8 cellular contexts compared by ENCODE assay signal in the genomic region with DNA sequence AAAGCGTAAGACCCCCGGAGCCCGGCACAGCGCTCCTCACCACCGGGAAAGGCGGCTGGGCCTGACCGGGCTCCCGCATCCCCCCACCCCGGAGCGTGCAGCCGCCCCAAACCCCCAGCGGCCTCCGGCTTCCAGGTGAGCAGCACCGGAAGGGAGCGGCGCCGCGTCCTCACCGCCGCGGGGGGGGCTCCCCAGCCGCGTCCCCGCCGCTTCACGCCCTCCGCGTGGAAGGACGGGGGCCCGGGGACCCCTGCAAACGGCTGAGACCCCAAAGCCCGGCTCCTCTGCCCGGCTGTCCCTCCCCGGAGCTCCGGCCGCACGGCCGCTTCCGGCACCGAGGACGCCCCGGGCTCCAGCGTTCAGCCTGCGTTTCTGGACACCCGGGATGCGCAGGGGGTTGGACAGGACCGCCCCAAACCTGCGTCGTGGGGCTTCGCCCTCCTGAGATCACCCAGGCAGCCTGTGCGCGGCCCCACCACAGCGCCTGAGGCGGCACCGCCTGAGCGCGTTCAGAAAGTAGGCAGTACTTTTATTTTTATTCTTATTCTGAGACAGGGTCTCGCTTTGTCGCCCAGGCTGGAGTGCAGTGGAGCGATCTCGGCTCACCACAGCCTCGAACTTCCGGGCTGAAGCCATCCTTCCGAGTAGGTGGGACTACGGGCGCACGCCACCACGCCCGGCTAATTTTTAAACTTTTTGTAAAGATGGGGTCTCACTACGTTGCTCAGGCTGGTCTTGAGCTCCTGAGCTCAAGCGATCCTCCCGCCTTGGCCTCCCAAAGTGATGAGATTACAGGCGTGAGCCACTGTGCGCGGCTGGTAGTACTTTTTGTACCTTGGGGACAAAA. TPM values are rescaled to one million over a fixed set of nuclear protein-coding genes. Genes with fewer than 3 reads are reported as not detected.
DNase-seq lines count a peak whose midpoint lies in the region; ATAC-seq and TF ChIP-seq lines count a peak whose summit lies in the region.

No MANE protein-coding gene starts in this region.

- TF ChIP-seq CTCF in CD14-positive monocyte (IDR thresholded peaks at IDR 0.05) (no peak), OCI-LY7 (conservative IDR thresholded peaks at IDR 0.05; ENCODE audit: low read length) (no peak), heart left ventricle (IDR thresholded peaks at IDR 0.05) (no peak)

- peak overlapping the region; percentile 81 to 92 (median 85) for H3K9ac ChIP-seq in skeletal muscle tissue (ENCODE audit: low read depth in 1 of 3, low read length in 3 of 3)

- intact Hi-C loops in CD14-positive monocyte (cut with micrococcal nuclease) (loop anchor here in 1 of 2 donors (5.0 kb wide), 1 partner anchor 37 kb away; no protein-coding TSS in a partner anchor), OCI-LY7 (cut with micrococcal nuclease; ENCODE audit: unreplicated experiment) (no loop called here), heart left ventricle (cut with DNase I) (no loop called here)

- H3K27me3 ChIP-seq in heart left ventricle (peaks cover 0 to 4% (median 0%) of the 10 kb centered on the region in 9 donors), skeletal muscle tissue (ENCODE audit: control insufficient read depth in 3 of 3, insufficient read depth in 3 of 3, low read length in 3 of 3) (no peaks in the 10 kb centered on the region)

- DNase-seq in CD14-positive monocyte (ENCODE audit: low spot score) (no peak), OCI-LY7 (ENCODE audit: low spot score) (peak; percentile 79), heart left ventricle (peak; percentile 64 to 84 (median 76)), globus pallidus (ENCODE audit: low spot score) (no peak)
- peak; percentile 69 for DNase-seq in activated naive CD8-positive, alpha-beta T cell treated with anti-CD3 and anti-CD28 coated beads for 36 hours

- H3K27ac ChIP-seq in OCI-LY7 (ENCODE audit: low read depth, low read length, poor library complexity, severe bottlenecking) (no peak overlapping the region), heart left ventricle (peak overlapping the region; percentile 58 to 95 (median 85)), skeletal muscle tissue (ENCODE audit: low read depth, low read length) (peak overlapping the region; percentile 86)

- H3K4me1 ChIP-seq in OCI-LY7 (ENCODE audit: insufficient read depth, low read length, poor library complexity, severe bottlenecking) = peaks cover 37% of the 10 kb centered on the region
- H3K4me1 ChIP-seq in heart left ventricle = peaks cover 0 to 35% (median 9%) of the 10 kb centered on the region in 12 donors
- peaks cover 5 to 16% (median 16%) of the 10 kb centered on the region in 3 donors for H3K4me1 ChIP-seq in skeletal muscle tissue (ENCODE audit: control insufficient read depth in 3 of 3, insufficient read depth in 3 of 3, low read length in 3 of 3)

- no peaks in the 10 kb centered on the region for H3K9me2 ChIP-seq in OCI-LY7 (ENCODE audit: insufficient read depth, low read length)

- H3K4me3 Mint-ChIP-seq in CD14-positive monocyte = peak overlapping the region; percentile 86 to 92
- peak overlapping the region; percentile 81 for H3K4me3 Mint-ChIP-seq in activated naive CD8-positive, alpha-beta T cell treated with anti-CD3 and anti-CD28 coated beads for 36 hours

- H3K27me3 Mint-ChIP-seq in CD14-positive monocyte (ENCODE audit: low read depth in 3 of 3) = peaks cover 0 to 8% (median 2%) of the 10 kb centered on the region in 3 donors
- peaks cover 11% of the 10 kb centered on the region for H3K27me3 Mint-ChIP-seq in activated naive CD8-positive, alpha-beta T cell treated with anti-CD3 and anti-CD28 coated beads for 36 hours

- peak in 1 of 2 donors; percentile 48 for TF ChIP-seq POLR2A in heart left ventricle (IDR thresholded peaks at IDR 0.05)

- CTCF ChIA-PET in OCI-LY7 (lab: Charles Lee; ENCODE audit: unreplicated experiment) = no interaction called here

- H3K27ac Mint-ChIP-seq in CD14-positive monocyte = peak overlapping the region in 6 of 7 donors; percentile 72 to 92 (median 85)
- peak overlapping the region; percentile 84 for H3K27ac Mint-ChIP-seq in activated naive CD8-positive, alpha-beta T cell treated with anti-CD3 and anti-CD28 coated beads for 36 hours

- peaks cover 36% of the 10 kb centered on the region for H3K4me1 Mint-ChIP-seq in CD14-positive monocyte
- peaks cover 45% of the 10 kb centered on the region for H3K4me1 Mint-ChIP-seq in activated naive CD8-positive, alpha-beta T cell treated with anti-CD3 and anti-CD28 coated beads for 36 hours

- POLR2A ChIA-PET in OCI-LY7 (lab: Charles Lee) = interaction anchor here (0.9 kb wide), 1 partner anchor 10 kb away, joined by 10 read pairs; no protein-coding TSS in a partner anchor

- H2AFZ ChIP-seq in OCI-LY7 (ENCODE audit: low read length) = peak overlapping the region; percentile 7; the same call in 1 of the 2 replicates

- no peaks in the 10 kb centered on the region for H3K79me2 ChIP-seq in OCI-LY7 (ENCODE audit: insufficient read depth, low read depth, low read length)

- WGBS in heart left ventricle, 4 donors = 4 to 13% (median 7%) methylated on average over 33 to 75 of the region's 75 CpGs

- BruUV-seq in OCI-LY7 (replicated peaks; lab: Mats Ljungman, UMichigan) = no TSS peak

- ATAC-seq in GM19043 (IDR thresholded peaks at IDR 0.05; ENCODE audit: low read depth, unreplicated experiment) (peak; percentile 52), HG03159 (IDR thresholded peaks at IDR 0.05; ENCODE audit: unreplicated experiment) (peak; percentile 60), heart left ventricle (peak; percentile 60 to 88 (median 86))

- H3K9me3 Mint-ChIP-seq in CD14-positive monocyte = peaks cover 0 to 2% (median 0%) of the 10 kb centered on the region in 7 donors
- peaks cover 3% of the 10 kb centered on the region for H3K9me3 Mint-ChIP-seq in activated naive CD8-positive, alpha-beta T cell treated with anti-CD3 and anti-CD28 coated beads for 36 hours

- H3K4me3 ChIP-seq in OCI-LY7 (ENCODE audit: low read depth, low read length, poor library complexity, severe bottlenecking) (peak overlapping the region; percentile 64), heart left ventricle (peak overlapping the region; percentile 64 to 95 (median 80)), skeletal muscle tissue (ENCODE audit: low read length in 3 of 3) (peak overlapping the region; percentile 67 to 83 (median 75))

- H3K36me3 Mint-ChIP-seq in CD14-positive monocyte = peaks cover 0 to 3% of the 10 kb centered on the region in 2 donors
- H3K36me3 Mint-ChIP-seq in activated naive CD8-positive, alpha-beta T cell treated with anti-CD3 and anti-CD28 coated beads for 36 hours = peaks cover 7% of the 10 kb centered on the region

- H3K4me2 ChIP-seq in OCI-LY7 (ENCODE audit: low read length) = peak overlapping the region; percentile 84

- H3K9me3 ChIP-seq in OCI-LY7 (ENCODE audit: low read length) (no peaks in the 10 kb centered on the region; the same call in 1 of the 2 replicates), heart left ventricle (no peaks in the 10 kb centered on the region), skeletal muscle tissue (ENCODE audit: control insufficient read depth in 3 of 3, low read length in 3 of 3) (no peaks in the 10 kb centered on the region)

- no peaks in the 10 kb centered on the region for H4K20me1 ChIP-seq in OCI-LY7 (ENCODE audit: insufficient read depth, low read length)

- H3K36me3 ChIP-seq in OCI-LY7 (ENCODE audit: insufficient read depth, low read length) = no peaks in the 10 kb centered on the region; the same call in 1 of the 2 replicates
- H3K36me3 ChIP-seq in heart left ventricle = no peaks in the 10 kb centered on the region
- H3K36me3 ChIP-seq in skeletal muscle tissue (ENCODE audit: control insufficient read depth in 3 of 3, insufficient read depth in 3 of 3, low read length in 3 of 3) = no peaks in the 10 kb centered on the region

RNA-seq across cellular contexts. Expression of gene BLM, which starts 51.6 kb away (rescaled TPM):
- polyA plus RNA-seq in CD14-positive monocyte (1 to 10 TPM in 1 of 2 donors, under 1 TPM in 1; 0.69 to 2.3 TPM), heart left ventricle (10 to 100 TPM in 1 of 2 donors, 1 to 10 TPM in 1; 9.3 to 14.4 TPM)
- 47.1 and 52.8 TPM in 2 replicates for total RNA-seq in OCI-LY7 (2014; rRNA removed; shearing (Covaris generic))
- total RNA-seq in OCI-LY7 (2022) (51.8 and 55.4 TPM in 2 replicates), heart left ventricle (10 to 100 TPM in 6 of 9 donors, 1 to 10 TPM in 3; 4.3 to 39.6 (median 12.2) TPM), skeletal muscle tissue (2.1 TPM)
- 10 to 100 TPM; 47.8 to 49.8 TPM for total RNA-seq in activated naive CD8-positive, alpha-beta T cell treated with anti-CD3 and anti-CD28 coated beads for 36 hours

Comparison
In these comparisons a context has a peak if more than half of its experiments do, and no peak if none do; other contexts are left out.
1. DNase-seq: peak in OCI-LY7 (single experiment), activated naive CD8-positive, alpha-beta T cell treated with anti-CD3 and anti-CD28 coated beads for 36 hours (single experiment) and heart left ventricle (5 of 5); none in CD14-positive monocyte (single experiment) and globus pallidus (single experiment).
2. Peak in every context shown above with its lines, with median percentiles within 50 percentile points of each other: ATAC-seq and H3K4me3 ChIP-seq.